10 cellular contexts compared by ENCODE assay signal in genomic region chr6:2852921-2853322, GRCh38. TPM values are rescaled to one million over a fixed set of nuclear protein-coding genes. Genes with fewer than 3 reads are reported as not detected.
DNase-seq lines count a peak whose midpoint lies in the region; ATAC-seq and TF ChIP-seq lines count a peak whose summit lies in the region.
"Had no signal": no experiment of that assay in that cellular context is flagged by ENCODE, and none has a peak within 500 bp of the region (broad histone marks: within the 10 kb centered on the region; RNA-seq: fewer than 3 reads in every experiment).

No MANE protein-coding gene starts in this region.

- intact Hi-C loops in prostate gland (cut with DNase I), result no loop called here

- H3K27me3 Mint-ChIP-seq in T-helper 2 cell treated with Interferon-gamma antibody and Interleukin-4, amounts not matched to agents 5 μg/mL and 100 μg/mL, for 36 hours (ENCODE audit: low read depth), result no peaks in the 10 kb centered on the region
- no peaks in the 10 kb centered on the region for H3K27me3 Mint-ChIP-seq in progenitor cell of endocrine pancreas

- H3K36me3 ChIP-seq in OCI-LY1 (ENCODE audit: insufficient read depth, low read length), result no peaks in the 10 kb centered on the region; the same call in 1 of the 2 replicates
- no peaks in the 10 kb centered on the region for H3K36me3 ChIP-seq in brain microvascular endothelial cell (replicated peaks)
- H3K36me3 ChIP-seq in prostate gland, result no peaks in the 10 kb centered on the region

- H3K4me3 ChIP-seq in OCI-LY1 (ENCODE audit: low read depth, low read length, poor library complexity, severe bottlenecking), result no peak overlapping the region
- H3K4me3 ChIP-seq in brain microvascular endothelial cell (ENCODE audit: low read depth, low read length), result no peak overlapping the region
- no peak overlapping the region for H3K4me3 ChIP-seq in prostate gland

- no peak for TF ChIP-seq POLR2A in prostate gland (IDR thresholded peaks at IDR 0.05)

- H3K27ac ChIP-seq in OCI-LY1 (ENCODE audit: low read depth, low read length, poor library complexity, severe bottlenecking), result peak overlapping the region; percentile 91
- peak overlapping the region; percentile 38 for H3K27ac ChIP-seq in brain microvascular endothelial cell
- H3K27ac ChIP-seq in prostate gland, result no peak overlapping the region

- no peak overlapping the region for H3K4me3 Mint-ChIP-seq in T-helper 2 cell treated with Interferon-gamma antibody and Interleukin-4, amounts not matched to agents 5 μg/mL and 100 μg/mL, for 36 hours
- no peak overlapping the region for H3K4me3 Mint-ChIP-seq in progenitor cell of endocrine pancreas (ENCODE audit: low read depth)

- H3K4me1 ChIP-seq in OCI-LY1 (ENCODE audit: insufficient read depth, low read length, severe bottlenecking), result peaks cover 45% of the 10 kb centered on the region
- H3K4me1 ChIP-seq in prostate gland (replicated peaks), result no peaks in the 10 kb centered on the region

- in situ Hi-C loops in brain microvascular endothelial cell (cut with HindIII; ENCODE audit: low pct_ligation_motif_present, low sequenced_read_pairs), result no loop called here

- peaks cover 6% of the 10 kb centered on the region; the same call in 1 of the 2 replicates for H3K9me3 ChIP-seq in OCI-LY1 (ENCODE audit: low read length)
- H3K9me3 ChIP-seq in prostate gland, result no peaks in the 10 kb centered on the region

- peaks cover 3% of the 10 kb centered on the region for H3K9me3 Mint-ChIP-seq in T-helper 2 cell treated with Interferon-gamma antibody and Interleukin-4, amounts not matched to agents 5 μg/mL and 100 μg/mL, for 36 hours
- no peaks in the 10 kb centered on the region for H3K9me3 Mint-ChIP-seq in progenitor cell of endocrine pancreas (ENCODE audit: low read depth)

- 85% methylated on average over 10 of the region's 10 CpGs for WGBS in prostate gland

- H3K36me3 Mint-ChIP-seq in T-helper 2 cell treated with Interferon-gamma antibody and Interleukin-4, amounts not matched to agents 5 μg/mL and 100 μg/mL, for 36 hours (ENCODE audit: low read depth), result peaks cover 4% of the 10 kb centered on the region
- H3K36me3 Mint-ChIP-seq in progenitor cell of endocrine pancreas (ENCODE audit: insufficient read depth), result no peaks in the 10 kb centered on the region

- H3K9ac ChIP-seq in OCI-LY1 (ENCODE audit: low read length), result no peak overlapping the region

- no peaks in the 10 kb centered on the region for H3F3A ChIP-seq in OCI-LY1 (ENCODE audit: insufficient read depth, low read length)

- no peak for DNase-seq in T-helper 2 cell treated with Interferon-gamma antibody and Interleukin-4, amounts not matched to agents 5 μg/mL and 100 μg/mL, for 36 hours (ENCODE audit: low spot score)
- DNase-seq in T-helper 2 cell (no peak), brain microvascular endothelial cell (no peak), progenitor cell of endocrine pancreas (ENCODE audit: low spot score, unreplicated experiment) (no peak), prostate gland (ENCODE audit: low spot score) (no peak)
- DNase-seq: NCI-H1092 had no signal

- peaks cover 60% of the 10 kb centered on the region for H3K4me1 Mint-ChIP-seq in T-helper 2 cell treated with Interferon-gamma antibody and Interleukin-4, amounts not matched to agents 5 μg/mL and 100 μg/mL, for 36 hours (ENCODE audit: low read depth)
- H3K4me1 Mint-ChIP-seq in progenitor cell of endocrine pancreas (ENCODE audit: low read depth), result peaks cover 20% of the 10 kb centered on the region

- no peaks in the 10 kb centered on the region for H3K79me2 ChIP-seq in OCI-LY1 (ENCODE audit: insufficient read depth, low read length)

- TF ChIP-seq CTCF in OCI-LY1 (IDR thresholded peaks at IDR 0.05; ENCODE audit: low read length) (no peak), brain microvascular endothelial cell (IDR thresholded peaks at IDR 0.05; ENCODE audit: low read depth, low read length, missing control alignments) (no peak), progenitor cell of endocrine pancreas (IDR thresholded peaks at IDR 0.05; ENCODE audit: unreplicated experiment) (no peak), prostate gland (IDR thresholded peaks at IDR 0.05) (no peak)

- H3K27me3 ChIP-seq in OCI-LY1 (ENCODE audit: insufficient read depth, low read length) (no peaks in the 10 kb centered on the region), brain microvascular endothelial cell (replicated peaks) (no peaks in the 10 kb centered on the region), prostate gland (replicated peaks; ENCODE audit: insufficient read depth) (no peaks in the 10 kb centered on the region)

- no peak overlapping the region for H2AFZ ChIP-seq in OCI-LY1 (ENCODE audit: low read length)

- no peaks in the 10 kb centered on the region for H3K9me2 ChIP-seq in OCI-LY1 (ENCODE audit: low read depth, low read length)

- no peak overlapping the region for H3K4me2 ChIP-seq in OCI-LY1 (ENCODE audit: low read length)

- H4K20me1 ChIP-seq in OCI-LY1 (ENCODE audit: insufficient read depth, low read length), result no peaks in the 10 kb centered on the region

- ATAC-seq in GM19328 (IDR thresholded peaks at IDR 0.05; ENCODE audit: unreplicated experiment), result no peak
- ATAC-seq in HG03565 (IDR thresholded peaks at IDR 0.05; ENCODE audit: unreplicated experiment), result no peak

- H3K27ac Mint-ChIP-seq in T-helper 2 cell treated with Interferon-gamma antibody and Interleukin-4, amounts not matched to agents 5 μg/mL and 100 μg/mL, for 36 hours, result peak overlapping the region; percentile 79
- peak overlapping the region; percentile 54 for H3K27ac Mint-ChIP-seq in progenitor cell of endocrine pancreas

RNA-seq across cellular contexts. Expression of gene SERPINB1, which starts 11.3 kb away (rescaled TPM):
- 57.4 and 61.6 TPM in 2 replicates for total RNA-seq in progenitor cell of endocrine pancreas
- 10 to 100 TPM; 27.5 to 31.1 TPM for total RNA-seq in prostate gland

RNA-seq across cellular contexts. Expression of gene SERPINB9, which starts 50.2 kb away (rescaled TPM):
- total RNA-seq in progenitor cell of endocrine pancreas, result 6.5 and 7.6 TPM in 2 replicates
- 10 to 100 TPM in 1 of 2 donors, 1 to 10 TPM in 1; 3.3 to 50.3 TPM for total RNA-seq in prostate gland
- total RNA-seq: A172 had no signal

Comparison
In these comparisons a context has a peak if more than half of its experiments do, and no peak if none do; other contexts are left out.
1. H3K27ac ChIP-seq: peak in OCI-LY1 (single experiment) and brain microvascular endothelial cell (single experiment); none in prostate gland (0 of 2).